In genomic region chr12:109772622-109773321, GRCh38 we compare ENCODE assay signal across 17 cellular contexts. TPM values are rescaled to one million over a fixed set of nuclear protein-coding genes. Genes with fewer than 3 reads are reported as not detected.
A peak's percentile ranks its signal among the peaks of the same experiment; 100 is the strongest.
DNase-seq lines count a peak whose midpoint lies in the region; ATAC-seq and TF ChIP-seq lines count a peak whose summit lies in the region.
"Had no signal": no experiment of that assay in that cellular context is flagged by ENCODE, and none has a peak within 500 bp of the region (broad histone marks: within the 10 kb centered on the region; RNA-seq: fewer than 3 reads in every experiment).

No MANE protein-coding gene starts in this region.

- H3K27me3 Mint-ChIP-seq in activated T-cell treated with anti-CD3 and anti-CD28 coated beads, Interleukin-2, amount 50 U/mL, for 24 hours: peaks cover 4% of the 10 kb centered on the region
- no peaks in the 10 kb centered on the region for H3K27me3 Mint-ChIP-seq in activated CD4-positive, alpha-beta T cell treated with anti-CD3 and anti-CD28 coated beads, Interleukin-2, amount 10 ng/mL, durations not matched to agents 24 days and 14 days
- H3K27me3 Mint-ChIP-seq: activated CD4-positive, alpha-beta T cell treated with anti-CD3 and anti-CD28 coated beads, Interleukin-2, amount 10 ng/mL, durations not matched to agents 7 days and 5 days had no signal

- no peak for ATAC-seq in GM19452 (IDR thresholded peaks at IDR 0.05; ENCODE audit: unreplicated experiment)

- TF ChIP-seq CTCF in epithelial cell of proximal tubule (conservative IDR thresholded peaks at IDR 0.05; ENCODE audit: low read depth, low read length): no peak
- TF ChIP-seq CTCF in spleen (IDR thresholded peaks at IDR 0.05 in 8 of 11, conservative IDR thresholded peaks at IDR 0.05 in 3 of 11): no peak

- peak overlapping the region; percentile 30 for H3K4me3 ChIP-seq in epithelial cell of proximal tubule (ENCODE audit: low read depth, low read length)
- H3K4me3 ChIP-seq in spleen: peak overlapping the region in 2 of 8 donors; percentile 3 to 25
- H3K4me3 ChIP-seq: ascending aorta, SJCRH30 had no signal

- no peaks in the 10 kb centered on the region for H3K9me3 Mint-ChIP-seq in activated T-cell treated with anti-CD3 and anti-CD28 coated beads, Interleukin-2, amount 50 U/mL, for 24 hours
- no peaks in the 10 kb centered on the region for H3K9me3 Mint-ChIP-seq in activated CD4-positive, alpha-beta T cell treated with anti-CD3 and anti-CD28 coated beads, Interleukin-2, amount 10 ng/mL, durations not matched to agents 24 days and 14 days
- H3K9me3 Mint-ChIP-seq: activated CD4-positive, alpha-beta T cell treated with anti-CD3 and anti-CD28 coated beads, Interleukin-2, amount 10 ng/mL, durations not matched to agents 7 days and 5 days; immature natural killer cell; nephron had no signal

- no peak overlapping the region for H3K27ac Mint-ChIP-seq in activated T-cell treated with anti-CD3 and anti-CD28 coated beads, Interleukin-2, amount 50 U/mL, for 24 hours
- H3K27ac Mint-ChIP-seq in activated CD4-positive, alpha-beta T cell treated with anti-CD3 and anti-CD28 coated beads, Interleukin-2, amount 10 ng/mL, durations not matched to agents 24 days and 14 days: no peak overlapping the region
- H3K27ac Mint-ChIP-seq: activated CD4-positive, alpha-beta T cell treated with anti-CD3 and anti-CD28 coated beads, Interleukin-2, amount 10 ng/mL, durations not matched to agents 7 days and 5 days; immature natural killer cell; nephron had no signal

- peak overlapping the region in 2 of 8 donors; percentile 20 to 41 for H3K27ac ChIP-seq in spleen
- H3K27ac ChIP-seq: ascending aorta, esophagus squamous epithelium, SJCRH30 had no signal

- H3K4me1 Mint-ChIP-seq in activated T-cell treated with anti-CD3 and anti-CD28 coated beads, Interleukin-2, amount 50 U/mL, for 24 hours (ENCODE audit: low read depth): peaks cover 6% of the 10 kb centered on the region
- peaks cover 4% of the 10 kb centered on the region for H3K4me1 Mint-ChIP-seq in activated CD4-positive, alpha-beta T cell treated with anti-CD3 and anti-CD28 coated beads, Interleukin-2, amount 10 ng/mL, durations not matched to agents 24 days and 14 days

- TF ChIP-seq POLR2A in spleen (IDR thresholded peaks at IDR 0.05): no peak

- no peaks in the 10 kb centered on the region for H3K9me3 ChIP-seq in spleen
- H3K9me3 ChIP-seq: ascending aorta, esophagus squamous epithelium, SJCRH30 had no signal

- H3K36me3 Mint-ChIP-seq in activated T-cell treated with anti-CD3 and anti-CD28 coated beads, Interleukin-2, amount 50 U/mL, for 24 hours (ENCODE audit: low read depth): no peaks in the 10 kb centered on the region
- H3K36me3 Mint-ChIP-seq in activated CD4-positive, alpha-beta T cell treated with anti-CD3 and anti-CD28 coated beads, Interleukin-2, amount 10 ng/mL, durations not matched to agents 24 days and 14 days (ENCODE audit: low read depth): no peaks in the 10 kb centered on the region
- H3K36me3 Mint-ChIP-seq: immature natural killer cell had no signal

- H3K27me3 ChIP-seq in spleen (replicated peaks in 1 of 7): peaks cover 0 to 6% (median 0%) of the 10 kb centered on the region in 7 donors
- H3K27me3 ChIP-seq: ascending aorta, SJCRH30 had no signal

- intact Hi-C loops in spleen (cut with DNase I; ENCODE audit: low total_unique reads): loop anchor here (10.0 kb wide), 1 partner anchor 58 kb away; the partner anchor contains the start of gene FAM222A
- intact Hi-C loops in activated CD4-positive, alpha-beta T cell treated with anti-CD3 and anti-CD28 coated beads, Interleukin-2, amount 10 ng/mL, durations not matched to agents 24 days and 14 days (cut with micrococcal nuclease): no loop called here

- H3K4me3 Mint-ChIP-seq in activated T-cell treated with anti-CD3 and anti-CD28 coated beads, Interleukin-2, amount 50 U/mL, for 24 hours: peak overlapping the region; percentile 47
- no peak overlapping the region for H3K4me3 Mint-ChIP-seq in activated CD4-positive, alpha-beta T cell treated with anti-CD3 and anti-CD28 coated beads, Interleukin-2, amount 10 ng/mL, durations not matched to agents 24 days and 14 days
- H3K4me3 Mint-ChIP-seq: activated CD4-positive, alpha-beta T cell treated with anti-CD3 and anti-CD28 coated beads, Interleukin-2, amount 10 ng/mL, durations not matched to agents 7 days and 5 days; immature natural killer cell; nephron had no signal

- H3K36me3 ChIP-seq in spleen: peaks cover 0 to 21% (median 3%) of the 10 kb centered on the region in 6 donors
- H3K36me3 ChIP-seq: ascending aorta, esophagus squamous epithelium, SJCRH30 had no signal

- DNase-seq in activated T-cell treated with anti-CD3 and anti-CD28 coated beads, Interleukin-2, amount 50 U/mL, for 24 hours: peak; percentile 29
- DNase-seq in activated T-cell treated with anti-CD3 and anti-CD28 coated beads, Interleukin-2, amount 50 U/mL, for 1 hour: no peak
- DNase-seq in RPMI8226: peak; percentile 41
- DNase-seq in epithelial cell of proximal tubule (ENCODE audit: low read depth): no peak
- DNase-seq in spleen: peak; percentile 37
- DNase-seq in NCI-H2196 treated with DMSO at 0.1 percent for 48 hours (lab: John Stamatoyannopoulos, UW; ENCODE audit: unreplicated experiment): no peak
- no peak for DNase-seq in activated CD4-positive, alpha-beta T cell treated with anti-CD3 and anti-CD28 coated beads, Interleukin-2, amount 10 ng/mL, durations not matched to agents 24 days and 14 days
- DNase-seq: activated CD4-positive, alpha-beta T cell treated with anti-CD3 and anti-CD28 coated beads, Interleukin-2, amount 10 ng/mL, durations not matched to agents 7 days and 5 days; esophagus squamous epithelium; GDM1; GOT3; immature natural killer cell; IMR-90; SJCRH30 had no signal

- 59 to 67% (median 62%) methylated on average over 12 of the region's 12 CpGs for WGBS in spleen, 5 donors

- peaks cover 0 to 41% (median 16%) of the 10 kb centered on the region in 6 donors for H3K4me1 ChIP-seq in spleen
- H3K4me1 ChIP-seq: ascending aorta had no signal

RNA-seq across cellular contexts. Expression of gene FAM222A, which starts 59.1 kb away (rescaled TPM):
- total RNA-seq in epithelial cell of proximal tubule (0.52 and 2.7 TPM in 2 replicates), spleen (10 to 100 TPM; 13.9 to 30.7 (median 21.5) TPM)
- 1 to 10 TPM; 1.3 to 5.2 (median 2.1) TPM for polyA plus RNA-seq in spleen
- 1.3 and 1.5 TPM in 2 replicates for total RNA-seq in activated CD4-positive, alpha-beta T cell treated with anti-CD3 and anti-CD28 coated beads, Interleukin-2, amount 10 ng/mL, durations not matched to agents 24 days and 14 days

Comparison
In these comparisons a context has a peak if more than half of its experiments do, and no peak if none do; other contexts are left out.
1. DNase-seq: peak in activated T-cell treated with anti-CD3 and anti-CD28 coated beads, Interleukin-2, amount 50 U/mL, for 24 hours (single experiment), RPMI8226 (single experiment) and spleen (single experiment); none in activated T-cell treated with anti-CD3 and anti-CD28 coated beads, Interleukin-2, amount 50 U/mL, for 1 hour (single experiment), epithelial cell of proximal tubule (single experiment), NCI-H2196 treated with DMSO at 0.1 percent for 48 hours (single experiment) and activated CD4-positive, alpha-beta T cell treated with anti-CD3 and anti-CD28 coated beads, Interleukin-2, amount 10 ng/mL, durations not matched to agents 24 days and 14 days (single experiment).